ENCODE assay signal across 8 cellular contexts in the genomic region with DNA sequence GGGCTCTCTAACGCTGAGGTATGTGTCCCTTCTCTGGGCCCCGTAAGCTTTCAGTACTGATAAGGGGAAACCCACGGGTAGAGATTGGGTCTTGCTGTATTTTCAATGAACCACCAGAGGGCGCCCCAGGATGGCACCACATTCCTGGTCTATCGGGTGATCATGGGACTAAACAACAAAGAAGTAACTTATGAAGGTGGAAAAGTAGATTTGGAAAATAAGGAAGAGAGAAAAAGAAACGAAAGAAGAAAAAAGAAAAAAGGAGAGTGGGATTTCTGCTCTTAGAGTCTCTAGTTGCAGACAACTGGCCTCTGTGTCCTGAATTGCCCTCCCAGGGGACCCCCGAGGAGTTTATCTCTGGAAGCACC.
DNase-seq lines count a peak whose midpoint lies in the region; ATAC-seq and TF ChIP-seq lines count a peak whose summit lies in the region.

No MANE protein-coding gene starts in this region.

- H3K4me3 Mint-ChIP-seq in T-helper 17 cell: no peak overlapping the region

- no peak overlapping the region for H3K27ac Mint-ChIP-seq in T-helper 17 cell

- peaks cover 15% of the 10 kb centered on the region for H3K4me1 Mint-ChIP-seq in T-helper 17 cell

- intact Hi-C loops in right cardiac atrium (cut with DNase I): loop anchor here (2.0 to 10.0 kb wide), 6 partner anchors 73 to 430 kb away; a partner anchor contains a TSS
- intact Hi-C loops in sigmoid colon (cut with DNase I): loop anchor here (1.0 to 10.0 kb wide), 6 partner anchors 95 to 1373 kb away; a partner anchor contains a TSS

- peak; percentile 86 for ATAC-seq in HG02763 (IDR thresholded peaks at IDR 0.05; ENCODE audit: unreplicated experiment)
- peak; percentile 98 for ATAC-seq in T-helper 17 cell
- ATAC-seq in right cardiac atrium: peak; percentile 80 to 86

- H3K4me3 ChIP-seq in right cardiac atrium (ENCODE audit: low read length) (no peak overlapping the region), sigmoid colon (no peak overlapping the region)

- WGBS in right cardiac atrium: 2% methylated on average over 7 of the region's 7 CpGs
- WGBS in sigmoid colon, 2 donors: 6 to 7% methylated on average over 7 of the region's 7 CpGs

- peak; percentile 71 for DNase-seq in NK-92 treated with Interleukin-12 subunit alpha and Interleukin-12 subunit beta, amount 100 ng/mL, for 24 hours (lab: John Stamatoyannopoulos, UW)
- no peak for DNase-seq in NK-92 (lab: John Stamatoyannopoulos, UW; ENCODE audit: unreplicated experiment)
- DNase-seq in NCI-H1105 (lab: John Stamatoyannopoulos, UW): peak; percentile 55
- peak; percentile 60 to 82 (median 66) for DNase-seq in T-helper 17 cell
- peak in 56 of 58 donors; percentile 3 to 88 (median 66) for DNase-seq in anterior cingulate cortex (lab: John Stamatoyannopoulos, UW)
- DNase-seq in right cardiac atrium: peak; percentile 70 to 81 (median 77)
- peak; percentile 90 for DNase-seq in sigmoid colon

- peak; percentile 72 to 92 (median 84) for TF ChIP-seq CTCF in sigmoid colon (IDR thresholded peaks at IDR 0.05)

- peaks cover 2% of the 10 kb centered on the region for H3K36me3 Mint-ChIP-seq in T-helper 17 cell (ENCODE audit: low read depth)

- peak overlapping the region; percentile 59 for H3K27ac ChIP-seq in right cardiac atrium (ENCODE audit: low read length)
- peak overlapping the region in 2 of 4 donors; percentile 30 to 83 for H3K27ac ChIP-seq in sigmoid colon

- no peaks in the 10 kb centered on the region for H3K27me3 Mint-ChIP-seq in T-helper 17 cell

- H3K9me3 ChIP-seq in T-helper 17 cell (ENCODE audit: control insufficient read depth, low read length, poor library complexity, severe bottlenecking) (no peaks in the 10 kb centered on the region), right cardiac atrium (ENCODE audit: control insufficient read depth, low read length) (no peaks in the 10 kb centered on the region), sigmoid colon (no peaks in the 10 kb centered on the region)

- TF ChIP-seq POLR2A in sigmoid colon (IDR thresholded peaks at IDR 0.05): no peak

- H3K27me3 ChIP-seq in right cardiac atrium (ENCODE audit: control insufficient read depth, insufficient read depth): no peaks in the 10 kb centered on the region
- no peaks in the 10 kb centered on the region for H3K27me3 ChIP-seq in sigmoid colon

- TF ChIP-seq EP300 in sigmoid colon (IDR thresholded peaks at IDR 0.05): no peak

- H3K36me3 ChIP-seq in sigmoid colon: peaks cover 0 to 10% (median 7%) of the 10 kb centered on the region in 4 donors

- H3K4me1 ChIP-seq in right cardiac atrium (ENCODE audit: control insufficient read depth, insufficient read depth, low read length) (peaks cover 6% of the 10 kb centered on the region), sigmoid colon (peaks cover 0 to 54% (median 47%) of the 10 kb centered on the region in 4 donors)
